Comparison of ENCODE assay signal across 12 cellular contexts in genomic region chr1:113146242-113147072, GRCh38.
A peak's percentile ranks its signal among the peaks of the same experiment; 100 is the strongest.
DNase-seq lines count a peak whose midpoint lies in the region; ATAC-seq, FAIRE-seq and TF ChIP-seq lines count a peak whose summit lies in the region.
"Had no signal": no experiment of that assay in that cellular context is flagged by ENCODE, and none has a peak within 500 bp of the region (broad histone marks: within the 10 kb centered on the region; RNA-seq: fewer than 3 reads in every experiment).

No MANE protein-coding gene starts in this region.

- ATAC-seq in activated CD4-positive, CD25-positive, alpha-beta regulatory T cell treated with anti-CD3 and anti-CD28 coated beads, Interleukin-2, amount 50 U/mL, for 24 hours: peak; percentile 63 to 68

- peaks cover 20 to 30% of the 10 kb centered on the region in 2 experiments for H3K4me1 ChIP-seq in trophoblast cell (ENCODE audit: control insufficient read depth in 1 of 2, insufficient read depth in 2 of 2, low read length in 2 of 2)

- FAIRE-seq in bronchial epithelial cell (lab: Jason Lieb, UNC): no peak

- H3K27me3 ChIP-seq in bronchial epithelial cell (ENCODE audit: control insufficient read depth, insufficient read depth, low read length) (no peaks in the 10 kb centered on the region), trophoblast cell (ENCODE audit: insufficient read depth, low read length) (no peaks in the 10 kb centered on the region)

- H3K4me2 ChIP-seq in trophoblast cell (ENCODE audit: low read length): no peak overlapping the region

- H3K79me1 ChIP-seq in trophoblast cell (ENCODE audit: low read length): peaks cover 33% of the 10 kb centered on the region

- no peak overlapping the region for H3K4me3 ChIP-seq in bronchial epithelial cell (ENCODE audit: low read depth, low read length)
- H3K4me3 ChIP-seq in trophoblast cell (ENCODE audit: low read depth, low read length): no peak overlapping the region
- H3K4me3 ChIP-seq: SK-N-MC had no signal

- H3K9me3 ChIP-seq in trophoblast cell (ENCODE audit: insufficient read depth, low read depth, low read length): no peaks in the 10 kb centered on the region

- H3K23ac ChIP-seq in trophoblast cell (ENCODE audit: low read length): no peak overlapping the region

- H3K4ac ChIP-seq in trophoblast cell (ENCODE audit: low read depth, low read length): peak overlapping the region; percentile 12

- H2BK120ac ChIP-seq in trophoblast cell (ENCODE audit: insufficient read depth, low read length, poor library complexity): peak overlapping the region; percentile 84

- peak overlapping the region; percentile 83 for H3K18ac ChIP-seq in trophoblast cell (ENCODE audit: low read length)

- no peak for DNase-seq in activated CD4-positive, CD25-positive, alpha-beta regulatory T cell treated with anti-CD3 and anti-CD28 coated beads, Interleukin-2, amount 50 U/mL, for 72 hours
- DNase-seq in bronchial epithelial cell (ENCODE audit: low read depth): peak; percentile 7
- peak; percentile 77 to 84 for DNase-seq in trophoblast cell
- no peak for DNase-seq in NCI-H524 (lab: John Stamatoyannopoulos, UW)
- no peak for DNase-seq in NCI-H2171 treated with DMSO at 0.1 percent for 48 hours (lab: John Stamatoyannopoulos, UW)
- DNase-seq in pons (ENCODE audit: low spot score): no peak
- DNase-seq: naive B cell, NCI-H2171 had no signal

- no peak overlapping the region for H4K12ac ChIP-seq in trophoblast cell (ENCODE audit: low read depth, low read length)

- no peak overlapping the region for H2AFZ ChIP-seq in trophoblast cell (ENCODE audit: insufficient read depth, low read length, poor library complexity)

- H3K79me2 ChIP-seq in trophoblast cell (ENCODE audit: control insufficient read depth, insufficient read depth, low read length, poor library complexity): no peaks in the 10 kb centered on the region

- H4K91ac ChIP-seq in trophoblast cell (ENCODE audit: low read depth, low read length): peak overlapping the region; percentile 92

- peak overlapping the region; percentile 47 for H4K8ac ChIP-seq in trophoblast cell (ENCODE audit: low read depth, low read length)

- peak overlapping the region; percentile 84 for H2BK5ac ChIP-seq in trophoblast cell (ENCODE audit: low read depth, low read length, poor library complexity)

- H3K36me3 ChIP-seq in bronchial epithelial cell (ENCODE audit: control insufficient read depth, insufficient read depth, low read length) (no peaks in the 10 kb centered on the region), trophoblast cell (ENCODE audit: control insufficient read depth in 1 of 2, insufficient read depth in 2 of 2, low read length in 2 of 2) (no peaks in the 10 kb centered on the region)

- WGBS in trophoblast cell (ENCODE audit: extremely low coverage, insufficient coverage, insufficient read length): no CpG with 5 or more reads among the region's 7 CpGs

- H3K27ac ChIP-seq in trophoblast cell (ENCODE audit: low read depth, low read length): peak overlapping the region; percentile 92
- H3K27ac ChIP-seq: 22Rv1, SK-N-MC had no signal

- peak overlapping the region; percentile 60 for H2AK5ac ChIP-seq in trophoblast cell (ENCODE audit: low read length)

- H3K9ac ChIP-seq in trophoblast cell (ENCODE audit: low read length): no peak overlapping the region

- H3K14ac ChIP-seq in trophoblast cell (ENCODE audit: low read length): peak overlapping the region; percentile 44

- no peak for TF ChIP-seq CTCF in bronchial epithelial cell (IDR thresholded peaks at IDR 0.05; ENCODE audit: insufficient read depth, low read length, severe bottlenecking)

- peak overlapping the region; percentile 79 for H2BK12ac ChIP-seq in trophoblast cell (ENCODE audit: low read length)

TF ChIP-seq in PFSK-1, 5 proteins besides CTCF, POLR2A, EP300 and RAD21:
- TF ChIP-seq TAF1 (IDR thresholded peaks at IDR 0.05; ENCODE audit: borderline replicate concordance, insufficient read depth, low read length): peak; percentile 52; the same call in 1 of the 2 replicates
- TF ChIP-seq POLR2AphosphoS5 (IDR thresholded peaks at IDR 0.05; ENCODE audit: low read depth, low read length): no peak
- 0 out of 2 replicates have a peak, but pooled peaks have one; percentile 46 for TF ChIP-seq SIN3A (IDR thresholded peaks at IDR 0.05; ENCODE audit: borderline replicate concordance, insufficient read depth, low read length)
- no peak for TF ChIP-seq FOXP2 (optimal IDR thresholded peaks at IDR 0.05; ENCODE audit: borderline replicate concordance, extremely low read depth, extremely low read length, insufficient read depth)
- TF ChIP-seq REST (IDR thresholded peaks at IDR 0.05; ENCODE audit: insufficient read depth in 1 of 2, low read depth in 2 of 2, low read length in 2 of 2): peak in 1 of 2 experiments; percentile 68; a peak in 1 of 4 replicates

Comparison
In these comparisons a context has a peak if more than half of its experiments do, and no peak if none do; other contexts are left out.
1. DNase-seq: peak in bronchial epithelial cell (single experiment) and trophoblast cell (2 of 2); none in activated CD4-positive, CD25-positive, alpha-beta regulatory T cell treated with anti-CD3 and anti-CD28 coated beads, Interleukin-2, amount 50 U/mL, for 72 hours (single experiment), NCI-H524 (0 of 2), NCI-H2171 treated with DMSO at 0.1 percent for 48 hours (single experiment) and pons (single experiment).